14 cellular contexts compared by ENCODE assay signal in genomic region chr6:126614642-126615504, GRCh38.
DNase-seq lines count a peak whose midpoint lies in the region; ATAC-seq and TF ChIP-seq lines count a peak whose summit lies in the region.
"Had no signal": no experiment of that assay in that cellular context is flagged by ENCODE, and none has a peak within 500 bp of the region (broad histone marks: within the 10 kb centered on the region; RNA-seq: fewer than 3 reads in every experiment).

No MANE protein-coding gene starts in this region.

- H4K91ac ChIP-seq in neuronal stem cell (ENCODE audit: low read depth, low read length, poor library complexity): no peak overlapping the region

- H4K8ac ChIP-seq in neuronal stem cell (ENCODE audit: low read depth, low read length): no peak overlapping the region

- no peak overlapping the region for H2BK5ac ChIP-seq in neuronal stem cell (ENCODE audit: low read length)

- no peak overlapping the region for H3K4ac ChIP-seq in neuronal stem cell (ENCODE audit: low read length)

- H3K9ac ChIP-seq in neuronal stem cell (ENCODE audit: low read depth, low read length, poor library complexity): no peak overlapping the region

- H2BK15ac ChIP-seq in neuronal stem cell (ENCODE audit: low read length): no peak overlapping the region

- no peak overlapping the region for H2BK120ac ChIP-seq in neuronal stem cell (ENCODE audit: low read depth, low read length)

- H3K4me1 ChIP-seq in neuronal stem cell (ENCODE audit: control insufficient read depth in 2 of 2, insufficient read depth in 1 of 2, low read depth in 1 of 2, low read length in 2 of 2) (no peaks in the 10 kb centered on the region), ovary (ENCODE audit: insufficient read depth) (no peaks in the 10 kb centered on the region), tibial nerve (no peaks in the 10 kb centered on the region)

- no peak overlapping the region for H2BK12ac ChIP-seq in neuronal stem cell (ENCODE audit: low read length)

- H3K27me3 ChIP-seq in neuronal stem cell (ENCODE audit: control insufficient read depth in 3 of 3, insufficient read depth in 3 of 3, low read depth in 1 of 3, low read length in 3 of 3) (no peaks in the 10 kb centered on the region), ovary (no peaks in the 10 kb centered on the region), tibial nerve (no peaks in the 10 kb centered on the region)

- DNase-seq in NCI-H82 (lab: John Stamatoyannopoulos, UW): peak; percentile 32
- DNase-seq in NCI-H82 treated with DMSO at 0.1 percent for 48 hours (lab: John Stamatoyannopoulos, UW; ENCODE audit: unreplicated experiment): no peak
- peak; percentile 75 for DNase-seq in NCI-H2029 (lab: John Stamatoyannopoulos, UW)
- no peak for DNase-seq in neuronal stem cell (ENCODE audit: low spot score)
- no peak for DNase-seq in ovary
- DNase-seq in left ventricle myocardium superior: no peak
- DNase-seq in tibial nerve (ENCODE audit: low spot score in 2 of 2): no peak
- DNase-seq: activated CD4-positive, alpha-beta T cell treated with anti-CD3 and anti-CD28 coated beads for 36 hours; activated T-cell treated with anti-CD3 and anti-CD28 coated beads, Interleukin-2, amount 50 U/mL, for 48 hours; NCI-H524 treated with DMSO at 0.1 percent for 48 hours; stimulated activated CD4-positive, alpha-beta T cell treated with anti-CD3 and anti-CD28 coated beads, Interleukin-2, amount 100 ng/mL, for 24 hours; trophoblast cell had no signal

- H2AFZ ChIP-seq in neuronal stem cell (ENCODE audit: low read length): peak overlapping the region; percentile 73

- H3K18ac ChIP-seq in neuronal stem cell (ENCODE audit: low read length): peak overlapping the region; percentile 27

- no peak overlapping the region for H2AK5ac ChIP-seq in neuronal stem cell (ENCODE audit: low read depth, low read length)

- H3K4me2 ChIP-seq in neuronal stem cell (ENCODE audit: insufficient read depth, low read length, poor library complexity, severe bottlenecking): no peak overlapping the region

- peak; percentile 80 for ATAC-seq in GM21786 (IDR thresholded peaks at IDR 0.05; ENCODE audit: unreplicated experiment)
- ATAC-seq in left ventricle myocardium superior: no peak
- ATAC-seq: activated CD4-positive, alpha-beta T cell treated with anti-CD3 and anti-CD28 coated beads for 36 hours; Right ventricle myocardium inferior had no signal

- H3K36me3 ChIP-seq in neuronal stem cell (replicated peaks in 1 of 2; ENCODE audit: control insufficient read depth in 2 of 2, insufficient read depth in 2 of 2, low read length in 2 of 2) (no peaks in the 10 kb centered on the region), ovary (no peaks in the 10 kb centered on the region), tibial nerve (no peaks in the 10 kb centered on the region)

- H3K79me1 ChIP-seq in neuronal stem cell (ENCODE audit: low read depth, low read length): no peaks in the 10 kb centered on the region

- no peak overlapping the region for H3K14ac ChIP-seq in neuronal stem cell (ENCODE audit: low read length)

- no peaks in the 10 kb centered on the region for H3K9me3 ChIP-seq in neuronal stem cell (replicated peaks in 1 of 2; ENCODE audit: control insufficient read depth in 2 of 2, insufficient read depth in 1 of 2, low read depth in 1 of 2, low read length in 2 of 2)
- no peaks in the 10 kb centered on the region for H3K9me3 ChIP-seq in ovary
- H3K9me3 ChIP-seq in tibial nerve: no peaks in the 10 kb centered on the region

- WGBS in neuronal stem cell (ENCODE audit: extremely low coverage in 2 of 2, insufficient read length in 2 of 2, insufficient replicate concordance in 1 of 2), 2 donors: no CpG with 5 or more reads among the region's 6 CpGs
- 79 to 87% (median 83%) methylated on average over 6 of the region's 6 CpGs for WGBS in ovary, 3 donors
- 71 to 83% methylated on average over 6 of the region's 6 CpGs for WGBS in tibial nerve, 2 donors

- no peak overlapping the region for H3K23ac ChIP-seq in neuronal stem cell (ENCODE audit: low read depth, low read length, poor library complexity)

- H3K27ac ChIP-seq in neuronal stem cell (replicated peaks; ENCODE audit: low read length) (no peak overlapping the region), ovary (no peak overlapping the region), tibial nerve (no peak overlapping the region)

- TF ChIP-seq POLR2A in ovary (IDR thresholded peaks at IDR 0.05) (no peak), tibial nerve (IDR thresholded peaks at IDR 0.05) (no peak)

- H3K4me3 ChIP-seq in neuronal stem cell (ENCODE audit: low read length in 2 of 2) (no peak overlapping the region), ovary (no peak overlapping the region), tibial nerve (no peak overlapping the region)

- no peak for TF ChIP-seq EP300 in ovary (IDR thresholded peaks at IDR 0.05)
- no peak for TF ChIP-seq EP300 in tibial nerve (IDR thresholded peaks at IDR 0.05)

- TF ChIP-seq CTCF in ovary (IDR thresholded peaks at IDR 0.05) (no peak), tibial nerve (IDR thresholded peaks at IDR 0.05) (no peak)

- intact Hi-C loops in ovary (cut with DNase I): no loop called here
- intact Hi-C loops in left ventricle myocardium superior (cut with micrococcal nuclease): no loop called here

Comparison
In these comparisons a context has a peak if more than half of its experiments do, and no peak if none do; other contexts are left out.
1. DNase-seq: peak in NCI-H82 (single experiment) and NCI-H2029 (single experiment); none in NCI-H82 treated with DMSO at 0.1 percent for 48 hours (single experiment), neuronal stem cell (single experiment), ovary (0 of 5), left ventricle myocardium superior (single experiment) and tibial nerve (0 of 2).